In the genomic region with DNA sequence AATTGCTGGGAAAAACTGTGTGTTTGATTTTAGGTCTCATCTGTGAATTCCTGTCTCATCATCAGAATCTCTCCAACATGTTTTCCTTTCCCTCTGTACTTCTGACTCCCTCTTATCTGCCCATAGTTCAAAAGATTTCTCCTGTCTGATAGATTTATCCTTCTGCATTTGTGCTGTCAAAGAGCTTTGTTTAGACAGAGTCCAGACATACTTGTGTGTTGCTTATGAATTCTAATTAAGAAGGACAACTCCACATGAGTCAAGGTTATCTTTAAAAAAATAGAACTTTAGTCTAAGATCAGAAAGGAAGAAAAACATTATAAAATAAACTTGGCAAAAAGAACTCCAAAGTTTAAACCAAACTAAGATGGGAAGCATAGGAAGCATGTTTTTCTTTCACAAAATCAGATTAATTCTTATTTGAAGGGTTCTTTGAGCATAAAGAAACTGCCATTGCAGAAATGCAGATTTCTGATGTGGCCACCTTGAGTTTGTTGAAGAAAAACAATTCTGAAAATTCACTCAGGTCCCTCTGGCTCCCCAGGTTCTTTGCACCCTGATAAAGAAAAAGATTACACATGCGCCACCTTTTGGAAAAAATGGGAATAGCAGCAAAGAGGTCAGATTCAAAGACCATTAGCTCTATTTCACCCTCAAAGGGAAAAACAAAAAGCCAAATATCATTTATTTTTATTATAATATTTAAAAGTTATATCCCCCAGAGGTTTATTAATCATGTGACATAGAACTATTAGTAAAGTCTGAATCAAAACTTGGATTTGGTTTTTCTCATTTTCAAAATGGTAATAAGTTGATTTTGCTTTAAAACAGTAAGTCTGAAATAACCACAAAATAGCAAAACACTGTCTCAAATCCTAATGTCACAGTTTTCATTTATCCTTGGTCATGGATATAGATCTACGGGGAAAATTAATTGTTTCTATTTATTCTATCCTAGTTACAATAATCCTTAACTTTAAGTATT, we compare ENCODE assay signal across 8 cellular contexts.
A peak's percentile ranks its signal among the peaks of the same experiment; 100 is the strongest.
DNase-seq lines count a peak whose midpoint lies in the region; ATAC-seq and TF ChIP-seq lines count a peak whose summit lies in the region.

No MANE protein-coding gene starts in this region.

- no peak overlapping the region for H3K4me2 ChIP-seq in GM23338

- no peaks in the 10 kb centered on the region for H4K20me1 ChIP-seq in GM23338 (replicated peaks; ENCODE audit: insufficient read depth)

- H3K27ac ChIP-seq in GM23338 (ENCODE audit: low read depth), result no peak overlapping the region

- H3K27ac Mint-ChIP-seq in GM23338, result no peak overlapping the region

- ATAC-seq in GM23338, result peak; percentile 48

- H3K4me1 ChIP-seq in GM23338 (ENCODE audit: insufficient read depth), result no peaks in the 10 kb centered on the region

- no peaks in the 10 kb centered on the region for H3F3A ChIP-seq in GM23338 (replicated peaks; ENCODE audit: low read depth)

- no peaks in the 10 kb centered on the region for H3K4me1 Mint-ChIP-seq in GM23338

- no peaks in the 10 kb centered on the region for H3K36me3 ChIP-seq in GM23338 (ENCODE audit: insufficient read depth)

- peak; percentile 8 to 45 for DNase-seq in NCI-H187 (lab: John Stamatoyannopoulos, UW)
- no peak for DNase-seq in NCI-H187 treated with DMSO at 0.1 percent for 48 hours (lab: John Stamatoyannopoulos, UW)
- peak; percentile 85 for DNase-seq in GM23338 (ENCODE audit: low spot score)
- peak; percentile 64 for DNase-seq in NCI-H1105 (lab: John Stamatoyannopoulos, UW)
- peak in 2 of 3 experiments; percentile 2 to 10 for DNase-seq in activated CD8-positive, alpha-beta memory T cell treated with anti-CD3 and anti-CD28 coated beads for 48 hours (ENCODE audit: low read depth in 2 of 3, low spot score in 2 of 3)
- peak; percentile 50 for DNase-seq in fibroblast of the conjunctiva (ENCODE audit: low read depth)
- DNase-seq in non-pigmented ciliary epithelial cell (ENCODE audit: low read depth), result peak; percentile 24
- no peak for DNase-seq in NCI-H2029 (lab: John Stamatoyannopoulos, UW)

- no peaks in the 10 kb centered on the region for H3K9me3 Mint-ChIP-seq in GM23338

- no peaks in the 10 kb centered on the region for H3K79me2 ChIP-seq in GM23338 (replicated peaks; ENCODE audit: insufficient read depth)

- no peaks in the 10 kb centered on the region for H3K27me3 Mint-ChIP-seq in GM23338 (ENCODE audit: insufficient read depth, low read depth, poor library complexity)

- H3K36me3 Mint-ChIP-seq in GM23338 (ENCODE audit: low read depth), result no peaks in the 10 kb centered on the region

- H3K9me2 ChIP-seq in GM23338 (ENCODE audit: insufficient read depth), result no peaks in the 10 kb centered on the region

- H3K4me3 ChIP-seq in GM23338, result no peak overlapping the region

- peak; percentile 67 to 84 for TF ChIP-seq CTCF in GM23338 (conservative IDR thresholded peaks at IDR 0.05; ENCODE audit: low read depth in 2 of 2)

- no peaks in the 10 kb centered on the region for H3K27me3 ChIP-seq in GM23338 (ENCODE audit: insufficient read depth)

- no peak overlapping the region; the same call in 1 of the 2 replicates for H2AFZ ChIP-seq in GM23338

- H3K4me3 Mint-ChIP-seq in GM23338, result no peak overlapping the region

TF ChIP-seq in GM23338, 12 proteins besides CTCF, POLR2A, EP300 and RAD21 (continues in another document):
- TF ChIP-seq, protein P1, sequence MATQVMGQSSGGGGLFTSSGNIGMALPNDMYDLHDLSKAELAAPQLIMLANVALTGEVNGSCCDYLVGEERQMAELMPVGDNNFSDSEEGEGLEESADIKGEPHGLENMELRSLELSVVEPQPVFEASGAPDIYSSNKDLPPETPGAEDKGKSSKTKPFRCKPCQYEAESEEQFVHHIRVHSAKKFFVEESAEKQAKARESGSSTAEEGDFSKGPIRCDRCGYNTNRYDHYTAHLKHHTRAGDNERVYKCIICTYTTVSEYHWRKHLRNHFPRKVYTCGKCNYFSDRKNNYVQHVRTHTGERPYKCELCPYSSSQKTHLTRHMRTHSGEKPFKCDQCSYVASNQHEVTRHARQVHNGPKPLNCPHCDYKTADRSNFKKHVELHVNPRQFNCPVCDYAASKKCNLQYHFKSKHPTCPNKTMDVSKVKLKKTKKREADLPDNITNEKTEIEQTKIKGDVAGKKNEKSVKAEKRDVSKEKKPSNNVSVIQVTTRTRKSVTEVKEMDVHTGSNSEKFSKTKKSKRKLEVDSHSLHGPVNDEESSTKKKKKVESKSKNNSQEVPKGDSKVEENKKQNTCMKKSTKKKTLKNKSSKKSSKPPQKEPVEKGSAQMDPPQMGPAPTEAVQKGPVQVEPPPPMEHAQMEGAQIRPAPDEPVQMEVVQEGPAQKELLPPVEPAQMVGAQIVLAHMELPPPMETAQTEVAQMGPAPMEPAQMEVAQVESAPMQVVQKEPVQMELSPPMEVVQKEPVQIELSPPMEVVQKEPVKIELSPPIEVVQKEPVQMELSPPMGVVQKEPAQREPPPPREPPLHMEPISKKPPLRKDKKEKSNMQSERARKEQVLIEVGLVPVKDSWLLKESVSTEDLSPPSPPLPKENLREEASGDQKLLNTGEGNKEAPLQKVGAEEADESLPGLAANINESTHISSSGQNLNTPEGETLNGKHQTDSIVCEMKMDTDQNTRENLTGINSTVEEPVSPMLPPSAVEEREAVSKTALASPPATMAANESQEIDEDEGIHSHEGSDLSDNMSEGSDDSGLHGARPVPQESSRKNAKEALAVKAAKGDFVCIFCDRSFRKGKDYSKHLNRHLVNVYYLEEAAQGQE (IDR thresholded peaks at IDR 0.05; ENCODE audit: unreplicated experiment), result no peak
- TF ChIP-seq EZH2phosphoT487 (IDR thresholded peaks at IDR 0.05; ENCODE audit: unreplicated experiment) (no peak), CREB1 (CRISPR knock-in tag; IDR thresholded peaks at IDR 0.05; ENCODE audit: low read depth) (no peak), JUNB (IDR thresholded peaks at IDR 0.05; ENCODE audit: unreplicated experiment) (no peak), EZH2 (IDR thresholded peaks at IDR 0.05; ENCODE audit: low read depth, unreplicated experiment) (no peak), STAT1 (IDR thresholded peaks at IDR 0.05; ENCODE audit: unreplicated experiment) (no peak), ZNF331 (CRISPR knock-in tag; IDR thresholded peaks at IDR 0.05; ENCODE audit: low read depth) (no peak)
- TF ChIP-seq, protein P2, sequence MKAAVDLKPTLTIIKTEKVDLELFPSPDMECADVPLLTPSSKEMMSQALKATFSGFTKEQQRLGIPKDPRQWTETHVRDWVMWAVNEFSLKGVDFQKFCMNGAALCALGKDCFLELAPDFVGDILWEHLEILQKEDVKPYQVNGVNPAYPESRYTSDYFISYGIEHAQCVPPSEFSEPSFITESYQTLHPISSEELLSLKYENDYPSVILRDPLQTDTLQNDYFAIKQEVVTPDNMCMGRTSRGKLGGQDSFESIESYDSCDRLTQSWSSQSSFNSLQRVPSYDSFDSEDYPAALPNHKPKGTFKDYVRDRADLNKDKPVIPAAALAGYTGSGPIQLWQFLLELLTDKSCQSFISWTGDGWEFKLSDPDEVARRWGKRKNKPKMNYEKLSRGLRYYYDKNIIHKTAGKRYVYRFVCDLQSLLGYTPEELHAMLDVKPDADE (IDR thresholded peaks at IDR 0.05), result no peak

Comparison
In these comparisons a context has a peak if more than half of its experiments do, and no peak if none do; other contexts are left out.
1. DNase-seq: peak in NCI-H187 (2 of 2), GM23338 (single experiment), NCI-H1105 (single experiment), activated CD8-positive, alpha-beta memory T cell treated with anti-CD3 and anti-CD28 coated beads for 48 hours (2 of 3), fibroblast of the conjunctiva (single experiment) and non-pigmented ciliary epithelial cell (single experiment); none in NCI-H187 treated with DMSO at 0.1 percent for 48 hours (single experiment) and NCI-H2029 (single experiment).